Comparison of ENCODE assay signal across 13 cellular contexts in the genomic region with DNA sequence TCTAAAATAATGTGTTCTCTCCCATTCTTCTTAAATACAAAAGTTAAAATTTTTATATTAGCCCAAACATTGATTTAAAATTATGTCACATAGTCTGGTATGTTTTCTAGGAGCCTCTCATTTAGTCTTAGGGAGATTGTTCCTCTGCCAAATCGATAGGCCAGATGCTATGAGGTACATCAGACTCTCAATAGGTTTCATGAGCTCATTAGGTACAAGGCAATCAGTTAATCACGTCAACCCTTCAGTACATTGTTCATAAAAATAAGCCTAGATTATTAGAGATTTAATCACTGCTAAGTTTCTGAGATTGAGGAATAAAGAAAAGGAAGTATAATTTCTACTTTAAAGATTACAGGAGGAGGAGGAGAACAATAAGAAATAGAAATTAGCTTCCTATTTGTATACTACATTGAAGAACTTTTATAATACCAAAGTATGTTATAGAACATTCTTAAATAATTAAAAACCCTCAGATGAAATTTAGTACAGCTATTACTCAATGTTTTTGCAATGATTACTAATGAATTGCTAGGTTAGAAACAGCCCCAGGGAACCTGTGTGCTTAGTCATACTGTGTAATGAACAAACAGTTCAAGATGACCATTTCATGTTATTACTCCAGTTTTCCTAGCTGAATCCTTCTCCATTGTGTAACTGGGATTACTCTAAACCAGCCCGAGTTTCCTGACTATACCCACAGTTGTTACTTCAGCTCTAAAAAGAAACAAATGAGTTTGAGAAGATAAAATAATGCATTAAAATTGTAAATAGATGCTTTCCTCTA.
DNase-seq lines count a peak whose midpoint lies in the region; ATAC-seq, FAIRE-seq and TF ChIP-seq lines count a peak whose summit lies in the region.
"Had no signal": no experiment of that assay in that cellular context is flagged by ENCODE, and none has a peak within 500 bp of the region (broad histone marks: within the 10 kb centered on the region; RNA-seq: fewer than 3 reads in every experiment).

No MANE protein-coding gene starts in this region.

- DNase-seq in HFF-Myc (ENCODE audit: extremely low read depth, low read depth) (peak; percentile 24), mammary epithelial cell (peak; percentile 93), keratinocyte (ENCODE audit: low read depth, low spot score) (peak; percentile 36), NCI-H1092 (lab: John Stamatoyannopoulos, UW) (no peak)
- DNase-seq in stimulated activated effector memory CD8-positive, alpha-beta T cell treated with anti-CD3 and anti-CD28 coated beads, Interleukin-12 subunit alpha, Interleukin-12 subunit beta, amount 100 ng/mL, for 72 hours (ENCODE audit: low spot score in 2 of 2), result no peak
- DNase-seq: activated T-cell treated with anti-CD3 and anti-CD28 coated beads, Interleukin-2, amount 50 U/mL, for 48 hours; COR-L47; effector memory CD4-positive, alpha-beta T cell had no signal

- H3K9me3 Mint-ChIP-seq in stimulated activated effector memory CD8-positive, alpha-beta T cell treated with anti-CD3 and anti-CD28 coated beads, Interleukin-12 subunit alpha, Interleukin-12 subunit beta, amount 100 ng/mL, for 72 hours, result peaks cover 14% of the 10 kb centered on the region

- H3K27me3 ChIP-seq in ACC112 (ENCODE audit: insufficient read depth, low read length) (no peaks in the 10 kb centered on the region), mammary epithelial cell (ENCODE audit: insufficient read depth, low read length) (no peaks in the 10 kb centered on the region), keratinocyte (ENCODE audit: control insufficient read depth, extremely low read depth, insufficient read depth, low read length) (no peaks in the 10 kb centered on the region)

- no peaks in the 10 kb centered on the region for H3K79me2 ChIP-seq in ACC112 (ENCODE audit: control insufficient read depth, insufficient read depth, low read length, unreplicated experiment)
- H3K79me2 ChIP-seq in mammary epithelial cell (ENCODE audit: insufficient read depth, low read length), result no peaks in the 10 kb centered on the region
- no peaks in the 10 kb centered on the region for H3K79me2 ChIP-seq in keratinocyte (ENCODE audit: control insufficient read depth, insufficient read depth, low read length)

- peak; percentile 74 for FAIRE-seq in keratinocyte (lab: Jason Lieb, UNC)

- H3K36me3 ChIP-seq in ACC112 (ENCODE audit: insufficient read depth, low read length), result no peaks in the 10 kb centered on the region
- no peaks in the 10 kb centered on the region for H3K36me3 ChIP-seq in mammary epithelial cell (ENCODE audit: insufficient read depth, low read length)
- H3K36me3 ChIP-seq in keratinocyte (ENCODE audit: control insufficient read depth in 2 of 2, extremely low read depth in 1 of 2, insufficient read depth in 2 of 2, low read length in 2 of 2), result no peaks in the 10 kb centered on the region

- H3K27ac ChIP-seq in ACC112 (ENCODE audit: low read depth, low read length) (peak overlapping the region; percentile 76), mammary epithelial cell (ENCODE audit: insufficient read depth, low read depth, low read length) (peak overlapping the region; percentile 98), keratinocyte (ENCODE audit: control insufficient read depth, insufficient read depth, low read length) (peak overlapping the region; percentile 81)

- H3K4me2 ChIP-seq in mammary epithelial cell (ENCODE audit: insufficient read depth, low read depth, low read length), result peak overlapping the region; percentile 62
- H3K4me2 ChIP-seq in keratinocyte (ENCODE audit: control insufficient read depth, extremely low read depth, insufficient read depth, low read depth, low read length), result peak overlapping the region; percentile 52

- H3K4me3 ChIP-seq in ACC112 (ENCODE audit: low read depth, low read length) (no peak overlapping the region), HFF-Myc (replicated peaks; ENCODE audit: low read depth, low read length) (no peak overlapping the region), mammary epithelial cell (replicated peaks in 1 of 3; ENCODE audit: insufficient read depth in 1 of 3, low read depth in 2 of 3, low read length in 3 of 3) (peak overlapping the region in 1 of 3 experiments; percentile 25), keratinocyte (ENCODE audit: control insufficient read depth in 2 of 3, extremely low read depth in 1 of 3, insufficient read depth in 2 of 3, low read depth in 1 of 3, low read length in 3 of 3) (no peak overlapping the region)

- no peaks in the 10 kb centered on the region for H3K9me1 ChIP-seq in keratinocyte (ENCODE audit: control insufficient read depth, extremely low read depth, insufficient read depth, low read length)

- no peaks in the 10 kb centered on the region for H3K36me3 Mint-ChIP-seq in stimulated activated effector memory CD8-positive, alpha-beta T cell treated with anti-CD3 and anti-CD28 coated beads, Interleukin-12 subunit alpha, Interleukin-12 subunit beta, amount 100 ng/mL, for 72 hours
- H3K36me3 Mint-ChIP-seq: mesothelial cell of epicardium had no signal

- TF ChIP-seq CTCF in HFF-Myc (IDR thresholded peaks at IDR 0.05; ENCODE audit: low read depth, low read length, missing control alignments) (no peak), mammary epithelial cell (conservative IDR thresholded peaks at IDR 0.05 in 1 of 2, IDR thresholded peaks at IDR 0.05 in 1 of 2; ENCODE audit: extremely low read depth in 1 of 2, insufficient read depth in 1 of 2, low read depth in 1 of 2, low read length in 2 of 2) (no peak), keratinocyte (optimal IDR thresholded peaks at IDR 0.05 in 1 of 3, IDR thresholded peaks at IDR 0.05 in 1 of 3, conservative IDR thresholded peaks at IDR 0.05 in 1 of 3; ENCODE audit: extremely low read depth in 1 of 3, insufficient read depth in 2 of 3, low read length in 3 of 3) (no peak)

- WGBS in mammary epithelial cell (ENCODE audit: low coverage, missing lambda C conversion rate), result 3% methylated on average over 3 of the region's 3 CpGs

- in situ Hi-C loops in mammary epithelial cell (cut with MboI; ENCODE audit: low sequenced_read_pairs in 2 of 2), result no loop called here

- no peaks in the 10 kb centered on the region for H4K20me1 ChIP-seq in mammary epithelial cell (ENCODE audit: insufficient read depth, low read length)
- H4K20me1 ChIP-seq in keratinocyte (ENCODE audit: control insufficient read depth, extremely low read depth, insufficient read depth, low read length), result no peaks in the 10 kb centered on the region

- no peaks in the 10 kb centered on the region for H3K4me1 Mint-ChIP-seq in stimulated activated effector memory CD8-positive, alpha-beta T cell treated with anti-CD3 and anti-CD28 coated beads, Interleukin-12 subunit alpha, Interleukin-12 subunit beta, amount 100 ng/mL, for 72 hours

- dilution Hi-C loops in mammary epithelial cell (cut with HindIII; ENCODE audit: low sequenced_read_pairs) (no loop called here), keratinocyte (cut with MboI; ENCODE audit: extremely low pct_ligation_motif_present, low sequenced_read_pairs) (no loop called here)

- CTCF ChIA-PET in mammary epithelial cell (lab: Charles Lee; ENCODE audit: low non-redundant PET), result interaction anchor here (0.7 kb wide), 2 partner anchors 13 to 122 kb away, joined by 3 to 5 read pairs; no protein-coding TSS in a partner anchor

- peak overlapping the region; percentile 16 for H2AFZ ChIP-seq in ACC112 (ENCODE audit: low read length, unreplicated experiment)
- peak overlapping the region; percentile 60 for H2AFZ ChIP-seq in mammary epithelial cell (ENCODE audit: low read depth, low read length)
- no peak overlapping the region for H2AFZ ChIP-seq in keratinocyte (ENCODE audit: control insufficient read depth, low read length)

- H3K9ac ChIP-seq in mammary epithelial cell (ENCODE audit: insufficient read depth, low read length) (peak overlapping the region; percentile 71), keratinocyte (ENCODE audit: control insufficient read depth, extremely low read depth, insufficient read depth, low read length) (no peak overlapping the region)

- intact Hi-C loops in mammary epithelial cell (cut with micrococcal nuclease), result loop anchor here (2.0 to 10.0 kb wide), 4 partner anchors 36 to 124 kb away; no protein-coding TSS in a partner anchor

- H3K9me3 ChIP-seq in mammary epithelial cell (replicated peaks; ENCODE audit: insufficient read depth, low read length), result no peaks in the 10 kb centered on the region
- no peaks in the 10 kb centered on the region for H3K9me3 ChIP-seq in keratinocyte (ENCODE audit: control insufficient read depth, low read depth, low read length)

- ATAC-seq in GM18520 (IDR thresholded peaks at IDR 0.05; ENCODE audit: unreplicated experiment), result no peak
- ATAC-seq in HG02938 (IDR thresholded peaks at IDR 0.05; ENCODE audit: unreplicated experiment), result no peak
- no peak for ATAC-seq in stimulated activated effector memory CD8-positive, alpha-beta T cell treated with anti-CD3 and anti-CD28 coated beads, Interleukin-12 subunit alpha, Interleukin-12 subunit beta, amount 100 ng/mL, for 72 hours

- H3K4me1 ChIP-seq in ACC112 (ENCODE audit: control insufficient read depth, insufficient read depth, low read length, unreplicated experiment), result peaks cover 15% of the 10 kb centered on the region
- peaks cover 9% of the 10 kb centered on the region for H3K4me1 ChIP-seq in mammary epithelial cell (ENCODE audit: insufficient read depth, low read length)
- H3K4me1 ChIP-seq in keratinocyte (ENCODE audit: control insufficient read depth, extremely low read depth, insufficient read depth, low read length), result peaks cover 8% of the 10 kb centered on the region

- no peak overlapping the region for H3K27ac Mint-ChIP-seq in stimulated activated effector memory CD8-positive, alpha-beta T cell treated with anti-CD3 and anti-CD28 coated beads, Interleukin-12 subunit alpha, Interleukin-12 subunit beta, amount 100 ng/mL, for 72 hours
- H3K27ac Mint-ChIP-seq: mesothelial cell of epicardium; stimulated activated naive CD8-positive, alpha-beta T cell treated with anti-CD3 and anti-CD28 coated beads, Interleukin-15, Interleukin-2, amounts not matched to agents 100 ng/mL and 50 ng/mL, for 24 hours had no signal

- BruUV-seq in mammary epithelial cell (replicated peaks; lab: Mats Ljungman, UMichigan), result TSS peak; percentile 78

- H3K4me3 Mint-ChIP-seq in stimulated activated effector memory CD8-positive, alpha-beta T cell treated with anti-CD3 and anti-CD28 coated beads, Interleukin-12 subunit alpha, Interleukin-12 subunit beta, amount 100 ng/mL, for 72 hours, result no peak overlapping the region
- H3K4me3 Mint-ChIP-seq: mesothelial cell of epicardium; stimulated activated naive CD8-positive, alpha-beta T cell treated with anti-CD3 and anti-CD28 coated beads, Interleukin-15, Interleukin-2, amounts not matched to agents 100 ng/mL and 50 ng/mL, for 24 hours had no signal

Comparison
In these comparisons a context has a peak if more than half of its experiments do, and no peak if none do; other contexts are left out.
1. DNase-seq: peak in HFF-Myc (single experiment), mammary epithelial cell (single experiment) and keratinocyte (single experiment); none in NCI-H1092 (single experiment) and stimulated activated effector memory CD8-positive, alpha-beta T cell treated with anti-CD3 and anti-CD28 coated beads, Interleukin-12 subunit alpha, Interleukin-12 subunit beta, amount 100 ng/mL, for 72 hours (0 of 2).
2. Peak in every context shown above with its lines, with median percentiles within 50 percentile points of each other: H3K27ac ChIP-seq.